ENCODE assay signal across 1 cellular context in genomic region chr12:118011961-118012360, GRCh38.
TF ChIP-seq lines count a peak whose summit lies in the region.

No MANE protein-coding gene starts in this region.

TF ChIP-seq in HCT116, 20 proteins besides CTCF, POLR2A, EP300 and RAD21 (continued from another document):
- no peak for TF ChIP-seq REST (IDR thresholded peaks at IDR 0.05; ENCODE audit: low read depth)
- TF ChIP-seq EZH2phosphoT487 (IDR thresholded peaks at IDR 0.05; ENCODE audit: borderline replicate concordance), result no peak
- no peak for TF ChIP-seq ELF1 (IDR thresholded peaks at IDR 0.05; ENCODE audit: borderline replicate concordance, low read depth)
- no peak for TF ChIP-seq EGR1 (IDR thresholded peaks at IDR 0.05; ENCODE audit: low read depth)
- TF ChIP-seq JUND (IDR thresholded peaks at IDR 0.05), result no peak
- TF ChIP-seq SRF (IDR thresholded peaks at IDR 0.05; ENCODE audit: low read depth), result no peak
- no peak for TF ChIP-seq ATF3 (IDR thresholded peaks at IDR 0.05)
- TF ChIP-seq EZH2 (IDR thresholded peaks at IDR 0.05), result no peak
- no peak for TF ChIP-seq ZBTB33 (IDR thresholded peaks at IDR 0.05; ENCODE audit: extremely low read depth, insufficient replicate concordance, low read length)
- TF ChIP-seq CBX3 (IDR thresholded peaks at IDR 0.05; ENCODE audit: low read depth), result no peak
- TF ChIP-seq SIN3A (IDR thresholded peaks at IDR 0.05; ENCODE audit: low read depth), result no peak
- TF ChIP-seq ZFX (IDR thresholded peaks at IDR 0.05), result no peak
- TF ChIP-seq SP1 (IDR thresholded peaks at IDR 0.05; ENCODE audit: low read depth), result no peak
- TF ChIP-seq POLR2AphosphoS5 (IDR thresholded peaks at IDR 0.05; ENCODE audit: low read depth, low read length), result no peak
- no peak for TF ChIP-seq FOSL1 (IDR thresholded peaks at IDR 0.05; ENCODE audit: low read depth)
- no peak for TF ChIP-seq TCF7L2 (IDR thresholded peaks at IDR 0.05; ENCODE audit: borderline replicate concordance, extremely low read depth, insufficient read depth, insufficient read length)
- TF ChIP-seq ZNF274 (IDR thresholded peaks at IDR 0.05; ENCODE audit: low read depth, low read length), result no peak
- no peak for TF ChIP-seq YY1 (IDR thresholded peaks at IDR 0.05; ENCODE audit: extremely low read depth, insufficient replicate concordance, low read depth, low read length)
- no peak for TF ChIP-seq CEBPB (IDR thresholded peaks at IDR 0.05; ENCODE audit: low read depth)
